35 cellular contexts compared by ENCODE assay signal in genomic region chr13:47417485-47417884, GRCh38.
"Had no signal": no experiment of that assay in that cellular context is flagged by ENCODE, and none has a peak within 500 bp of the region (broad histone marks: within the 10 kb centered on the region; RNA-seq: fewer than 3 reads in every experiment).

No MANE protein-coding gene starts in this region.

- H3K4me3 ChIP-seq: MG63 had no signal

- H3K36me3 ChIP-seq: MG63 had no signal

- H3K27me3 ChIP-seq: MG63 had no signal

- H3K9me3 ChIP-seq: MG63 had no signal

- DNase-seq: Karpas-422, Kasumi-1, MG63, MM.1S, MV-4-11, NCI-H1048, NCI-H1092, NCI-H1092 treated with DMSO at 0.1 percent for 48 hours, NCI-H1105, NCI-H1105 treated with DMSO at 0.1 percent for 48 hours, NCI-H1417, NCI-H1417 treated with DMSO at 0.1 percent for 48 hours, NCI-H1436, NCI-H1436 treated with DMSO at 0.1 percent for 48 hours, NCI-H146, NCI-H1694, NCI-H1694 treated with DMSO at 0.1 percent for 48 hours, NCI-H187, NCI-H187 treated with DMSO at 0.1 percent for 48 hours, NCI-H1930, NCI-H2029, NCI-H2029 treated with DMSO at 0.1 percent for 48 hours, NCI-H2081, NCI-H2081 treated with DMSO at 0.1 percent for 48 hours, NCI-H2107, NCI-H2171, NCI-H2171 treated with DMSO at 0.1 percent for 48 hours, NCI-H2227 treated with DMSO at 0.1 percent for 48 hours, NCI-H226, NCI-H345, NCI-H446, NCI-H446 treated with DMSO at 0.1 percent for 48 hours, NCI-H510A, NCI-H510A treated with DMSO at 0.1 percent for 48 hours, NCI-H524 had no signal
